16 cellular contexts compared by ENCODE assay signal in the genomic region with DNA sequence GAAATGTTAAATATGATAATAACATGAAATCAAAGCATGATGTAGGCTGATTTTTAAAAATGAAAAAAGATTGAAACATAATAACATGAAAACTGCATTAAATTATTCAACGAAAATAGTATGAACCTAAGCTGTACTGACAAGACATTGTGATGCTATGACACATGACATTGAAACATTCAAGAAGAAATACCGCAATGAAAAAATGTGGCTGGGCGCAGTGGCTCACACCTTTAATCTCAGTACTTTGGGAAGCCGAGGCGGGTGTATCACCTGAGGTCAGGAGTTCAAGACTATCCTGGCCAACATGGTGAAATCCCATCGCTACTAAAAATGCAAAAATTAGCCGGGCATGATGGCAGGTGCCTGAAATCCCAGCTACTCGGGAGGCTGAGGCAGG. TPM values are rescaled to one million over a fixed set of nuclear protein-coding genes. Genes with fewer than 3 reads are reported as not detected.
DNase-seq lines count a peak whose midpoint lies in the region; ATAC-seq and TF ChIP-seq lines count a peak whose summit lies in the region.
"Had no signal": no experiment of that assay in that cellular context is flagged by ENCODE, and none has a peak within 500 bp of the region (broad histone marks: within the 10 kb centered on the region; RNA-seq: fewer than 3 reads in every experiment).

No MANE protein-coding gene starts in this region.

- H3K4me2 ChIP-seq in HCT116 (ENCODE audit: low read length), result peak overlapping the region; percentile 61

- POLR2A ChIA-PET in HCT116 (lab: Charles Lee) (no interaction called here), RWPE1 (lab: Yijun Ruan, JAX; ENCODE audit: low non-redundant PET) (no interaction called here), T-cell (lab: Charles Lee) (no interaction called here)

- H4K20me1 ChIP-seq in HCT116 (ENCODE audit: insufficient read depth), result no peaks in the 10 kb centered on the region

- ATAC-seq in HCT116 (peak; percentile 32), T-cell (replicated peaks in 1 of 4) (no peak), left lung (no peak)

- BruUV-seq in HCT116 (replicated peaks; lab: Mats Ljungman, UMichigan), result no TSS peak

- H3K27ac Mint-ChIP-seq in T-cell, result no peak overlapping the region
- H3K27ac Mint-ChIP-seq: B cell, IgD-negative memory B cell had no signal

- no peak overlapping the region for H3K9ac ChIP-seq in HCT116 (ENCODE audit: low read length)

- no peak for TF ChIP-seq RAD21 in HCT116 (IDR thresholded peaks at IDR 0.05; ENCODE audit: low read depth)

- H3K27ac ChIP-seq in HCT116 (ENCODE audit: low read depth, low read length) (peak overlapping the region; percentile 26; the same call in 1 of the 2 replicates), RWPE1 (peak overlapping the region; percentile 66), epithelial cell of prostate (peak overlapping the region; percentile 12), neutrophil (peak overlapping the region; percentile 98), left lung (no peak overlapping the region)

- TF ChIP-seq POLR2A in HCT116 (IDR thresholded peaks at IDR 0.05; ENCODE audit: borderline replicate concordance, extremely low read depth, insufficient read depth, insufficient read length), result no peak

- H3K9me3 ChIP-seq in HCT116 (ENCODE audit: control insufficient read depth in 1 of 2, insufficient read depth in 1 of 2, low read depth in 1 of 2, low read length in 2 of 2) (no peaks in the 10 kb centered on the region), neutrophil (no peaks in the 10 kb centered on the region), left lung (no peaks in the 10 kb centered on the region)

- no peaks in the 10 kb centered on the region for H3K9me3 Mint-ChIP-seq in T-cell
- H3K9me3 Mint-ChIP-seq: CD4-positive, alpha-beta memory T cell; IgD-negative memory B cell had no signal

- peaks cover 11 to 18% of the 10 kb centered on the region in 2 experiments for H3K4me1 ChIP-seq in HCT116 (ENCODE audit: control insufficient read depth in 1 of 2, insufficient read depth in 2 of 2, low read length in 2 of 2)
- peaks cover 92 to 96% of the 10 kb centered on the region in 2 experiments for H3K4me1 ChIP-seq in neutrophil (ENCODE audit: control insufficient read depth in 1 of 2, insufficient read depth in 1 of 2, low read depth in 1 of 2, low read length in 1 of 2)
- H3K4me1 ChIP-seq in left lung, result no peaks in the 10 kb centered on the region

- H2AFZ ChIP-seq in HCT116 (ENCODE audit: low read depth, low read length, poor library complexity, severe bottlenecking), result peak overlapping the region; percentile 72

- H3K4me3 ChIP-seq in HCT116 (replicated peaks in 1 of 2; ENCODE audit: low read depth in 1 of 2, low read length in 2 of 2) (no peak overlapping the region), neutrophil (ENCODE audit: low read depth in 1 of 2, low read length in 1 of 2) (no peak overlapping the region), left lung (no peak overlapping the region)

- intact Hi-C loops in HCT116 (cut with micrococcal nuclease) (no loop called here), left lung (cut with DNase I) (no loop called here)

- H3K27me3 ChIP-seq in HCT116 (ENCODE audit: insufficient read depth, low read length) (no peaks in the 10 kb centered on the region), neutrophil (no peaks in the 10 kb centered on the region), left lung (no peaks in the 10 kb centered on the region)

- DNase-seq in HCT116 (ENCODE audit: low read depth, low spot score), result no peak
- DNase-seq in RWPE1 (ENCODE audit: low spot score), result peak; percentile 50
- DNase-seq in epithelial cell of prostate (ENCODE audit: low read depth, low spot score), result no peak
- no peak for DNase-seq in T-helper 1 cell
- no peak for DNase-seq in NCI-H1105 treated with DMSO at 0.1 percent for 48 hours (lab: John Stamatoyannopoulos, UW)
- no peak for DNase-seq in T-cell
- DNase-seq in left lung, result no peak
- DNase-seq: CD4-positive, alpha-beta memory T cell; DMS153; DMS79 treated with DMSO at 0.1 percent for 48 hours; GDM1; H7 had no signal

- H3K4me3 Mint-ChIP-seq in T-cell, result no peak overlapping the region
- H3K4me3 Mint-ChIP-seq: B cell; CD4-positive, alpha-beta memory T cell; IgD-negative memory B cell had no signal

- RAD21 ChIA-PET in HCT116 (lab: Charles Lee; ENCODE audit: low non-redundant PET in 1 of 2, low total read pairs in 2 of 2, uncharacterized antibody in 2 of 2, unreplicated experiment in 2 of 2), result no interaction called here

- H3K27me3 Mint-ChIP-seq in T-cell, result peaks cover 4 to 6% of the 10 kb centered on the region in 2 donors

- no peak for TF ChIP-seq CTCF in HCT116 (IDR thresholded peaks at IDR 0.05 in 2 of 3, conservative IDR thresholded peaks at IDR 0.05 in 1 of 3; ENCODE audit: borderline replicate concordance in 1 of 3, insufficient read depth in 1 of 3, low read depth in 2 of 3, low read length in 2 of 3)
- no peak for TF ChIP-seq CTCF in RWPE1 (conservative IDR thresholded peaks at IDR 0.05; ENCODE audit: low read depth)
- no peak for TF ChIP-seq CTCF in neutrophil (IDR thresholded peaks at IDR 0.05)
- no peak for TF ChIP-seq CTCF in left lung (IDR thresholded peaks at IDR 0.05)

- H3K79me2 ChIP-seq in HCT116 (ENCODE audit: insufficient read depth, low read length), result no peaks in the 10 kb centered on the region

- H3K36me3 ChIP-seq in HCT116 (ENCODE audit: control insufficient read depth in 1 of 2, insufficient read depth in 2 of 2, low read length in 2 of 2) (no peaks in the 10 kb centered on the region), neutrophil (no peaks in the 10 kb centered on the region), left lung (no peaks in the 10 kb centered on the region)

- no peaks in the 10 kb centered on the region; the same call in 1 of the 2 replicates for H3K9me2 ChIP-seq in HCT116 (ENCODE audit: insufficient read depth)

- no peaks in the 10 kb centered on the region for H3K36me3 Mint-ChIP-seq in T-cell
- H3K36me3 Mint-ChIP-seq: CD4-positive, alpha-beta memory T cell; IgD-negative memory B cell had no signal

- CTCF ChIA-PET in HCT116 (lab: Charles Lee) (no interaction called here), RWPE1 (lab: Yijun Ruan, JAX) (no interaction called here), T-cell (lab: Charles Lee) (interaction anchor here in 1 of 2 donors (0.7 to 1.0 kb wide), 2 partner anchors 19 to 1227 kb away, joined by 3 read pairs; no protein-coding TSS in a partner anchor)

- H3K4me1 Mint-ChIP-seq in T-cell, result no peaks in the 10 kb centered on the region
- H3K4me1 Mint-ChIP-seq: CD4-positive, alpha-beta memory T cell had no signal

TF ChIP-seq in HCT116, 20 proteins besides CTCF, POLR2A, EP300 and RAD21:
- TF ChIP-seq ZNF274 (IDR thresholded peaks at IDR 0.05; ENCODE audit: low read depth, low read length) (no peak), SRF (IDR thresholded peaks at IDR 0.05; ENCODE audit: low read depth) (no peak), SP1 (IDR thresholded peaks at IDR 0.05; ENCODE audit: low read depth) (no peak), ZFX (IDR thresholded peaks at IDR 0.05) (no peak), EZH2phosphoT487 (IDR thresholded peaks at IDR 0.05; ENCODE audit: borderline replicate concordance) (no peak), CBX3 (IDR thresholded peaks at IDR 0.05; ENCODE audit: low read depth) (no peak), TCF7L2 (IDR thresholded peaks at IDR 0.05; ENCODE audit: borderline replicate concordance, extremely low read depth, insufficient read depth, insufficient read length) (no peak), JUND (IDR thresholded peaks at IDR 0.05) (no peak), ELF1 (IDR thresholded peaks at IDR 0.05; ENCODE audit: borderline replicate concordance, low read depth) (no peak)
- TF ChIP-seq, protein P1, sequence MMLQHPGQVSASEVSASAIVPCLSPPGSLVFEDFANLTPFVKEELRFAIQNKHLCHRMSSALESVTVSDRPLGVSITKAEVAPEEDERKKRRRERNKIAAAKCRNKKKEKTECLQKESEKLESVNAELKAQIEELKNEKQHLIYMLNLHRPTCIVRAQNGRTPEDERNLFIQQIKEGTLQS (IDR thresholded peaks at IDR 0.05), result no peak
- TF ChIP-seq, protein P2, sequence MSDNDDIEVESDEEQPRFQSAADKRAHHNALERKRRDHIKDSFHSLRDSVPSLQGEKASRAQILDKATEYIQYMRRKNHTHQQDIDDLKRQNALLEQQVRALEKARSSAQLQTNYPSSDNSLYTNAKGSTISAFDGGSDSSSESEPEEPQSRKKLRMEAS (IDR thresholded peaks at IDR 0.05), result no peak

RNA-seq across cellular contexts. Expression of a gene that starts 14.6 kb away (rescaled TPM):
- not detected for total RNA-seq in HCT116 (2021; ENCODE audit: unreplicated experiment)
- 0.08 TPM in 1 of 2 replicates, not detected in the other for polyA plus RNA-seq in HCT116 (2012)
- under 1 TPM in 4 of 5 donors, not detected in 1; 0.12 to 0.25 (median 0.18) TPM for total RNA-seq in T-cell
- 10 to 100 TPM in 1 of 2 donors, 1 to 10 TPM in 1; 1.7 to 21.0 TPM for total RNA-seq in left lung
- total RNA-seq: B cell; CD4-positive, alpha-beta memory T cell; H7; HT-29 had no signal
- polyA plus RNA-seq: CD4-positive, alpha-beta memory T cell had no signal

RNA-seq across cellular contexts. Expression of a gene that starts 26.3 kb away (rescaled TPM):
- total RNA-seq in HCT116 (2021; ENCODE audit: unreplicated experiment) (0.15 TPM), T-cell (under 1 TPM in 3 of 5 donors, not detected in 2; 0.46 to 0.56 (median 0.54) TPM), left lung (10 to 100 TPM in 1 of 2 donors, 1 to 10 TPM in 1; 3.1 to 22.0 TPM)
- 0.30 and 0.35 TPM in 2 replicates for polyA plus RNA-seq in HCT116 (2012)
- total RNA-seq: B cell; CD4-positive, alpha-beta memory T cell; H7; HT-29 had no signal
- polyA plus RNA-seq: CD4-positive, alpha-beta memory T cell had no signal

Comparison
In these comparisons a context has a peak if more than half of its experiments do, and no peak if none do; other contexts are left out.
1. H3K27ac ChIP-seq: peak in HCT116 (single experiment), RWPE1 (single experiment), epithelial cell of prostate (single experiment) and neutrophil (single experiment); none in left lung (0 of 2).